ENCODE assay signal across 23 cellular contexts in the genomic region with DNA sequence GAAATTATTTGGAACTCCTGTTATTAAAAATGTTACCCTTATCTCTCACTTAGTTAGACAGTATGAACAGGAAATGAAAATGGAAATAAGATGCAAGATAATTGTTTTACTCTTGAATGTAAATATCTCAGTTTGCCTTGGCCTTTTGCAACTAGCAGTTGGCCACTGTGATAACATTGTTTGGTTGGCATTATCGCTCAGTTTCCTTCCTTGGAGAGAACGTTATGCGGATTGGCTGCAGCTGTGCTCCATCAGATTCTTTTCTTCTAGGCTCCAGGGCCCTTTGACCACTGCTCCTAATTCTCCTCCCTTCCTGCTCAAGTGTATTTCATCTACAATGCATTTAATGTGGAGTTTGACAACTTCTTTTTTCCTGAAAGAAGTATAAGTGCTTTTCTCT.
"Had no signal": no experiment of that assay in that cellular context is flagged by ENCODE, and none has a peak within 500 bp of the region (broad histone marks: within the 10 kb centered on the region; RNA-seq: fewer than 3 reads in every experiment).

No MANE protein-coding gene starts in this region.

- H3K27me3 Mint-ChIP-seq: activated CD4-positive, alpha-beta memory T cell treated with anti-CD3 and anti-CD28 coated beads for 36 hours; dendritic cell treated with granulocyte-macrophage colony-stimulating factor and Interleukin-4, amounts not matched to agents 40 ng/mL and 50 ng/mL, for 4 days; effector memory CD8-positive, alpha-beta T cell; natural killer cell treated with Interleukin-12 subunit alpha and Interleukin-12 subunit beta and Interleukin-15 and Interleukin-18, amount 100 ng/mL, for 72 hours had no signal

- H3K27me3 ChIP-seq: gastroesophageal sphincter, left lung, ovary, SJSA1, suprapubic skin had no signal

- H3K4me3 ChIP-seq: gastroesophageal sphincter, left lung, ovary, SJSA1, suprapubic skin had no signal

- FAIRE-seq: astrocyte, bronchial epithelial cell, TTC549 had no signal

- H3K36me3 Mint-ChIP-seq: activated CD4-positive, alpha-beta memory T cell treated with anti-CD3 and anti-CD28 coated beads for 36 hours; natural killer cell treated with Interleukin-12 subunit alpha and Interleukin-12 subunit beta and Interleukin-15 and Interleukin-18, amount 100 ng/mL, for 72 hours had no signal

- H3K9me3 Mint-ChIP-seq: activated CD4-positive, alpha-beta memory T cell treated with anti-CD3 and anti-CD28 coated beads for 36 hours; dendritic cell treated with granulocyte-macrophage colony-stimulating factor and Interleukin-4, amounts not matched to agents 40 ng/mL and 50 ng/mL, for 4 days; effector memory CD8-positive, alpha-beta T cell had no signal

- ATAC-seq: activated T-cell treated with anti-CD3 and anti-CD28 coated beads, Interleukin-2, amount 50 U/mL, for 4 hours; effector memory CD8-positive, alpha-beta T cell; gastroesophageal sphincter; left lung; natural killer cell treated with Interleukin-12 subunit alpha and Interleukin-12 subunit beta and Interleukin-15 and Interleukin-18, amount 100 ng/mL, for 72 hours; stimulated activated naive CD8-positive, alpha-beta T cell treated with anti-CD3 and anti-CD28 coated beads, Interleukin-15, Interleukin-2, amounts not matched to agents 100 U/mL and 50 U/mL, for 24 hours had no signal

- H3K9me3 ChIP-seq: gastroesophageal sphincter, left lung, ovary, SJSA1, suprapubic skin had no signal

- H3K27ac ChIP-seq: gastroesophageal sphincter, ovary, SJSA1, suprapubic skin had no signal

- DNase-seq: activated CD4-positive, alpha-beta memory T cell treated with anti-CD3 and anti-CD28 coated beads for 36 hours; activated CD4-positive, alpha-beta T cell treated with anti-CD3 and anti-CD28 coated beads for 1 hour; activated effector memory CD4-positive, alpha-beta T cell treated with Interleukin-2 at 50 U/mL for 16 hours; activated naive CD4-positive, alpha-beta T cell treated with anti-CD3 and anti-CD28 coated beads, Interleukin-2, amount 50 U/mL, for 16 hours; activated T-cell treated with anti-CD3 and anti-CD28 coated beads, Interleukin-2, amount 50 U/mL, for 4 hours; effector memory CD8-positive, alpha-beta T cell; erythroblast; islet precursor cell; left lung; mesenchymal stem cell; ovary; retina; stimulated activated naive CD8-positive, alpha-beta T cell treated with anti-CD3 and anti-CD28 coated beads, Interleukin-15, Interleukin-2, amounts not matched to agents 100 U/mL and 50 U/mL, for 24 hours; T-helper 2 cell; trophoblast cell had no signal

- H3K27ac Mint-ChIP-seq: activated CD4-positive, alpha-beta memory T cell treated with anti-CD3 and anti-CD28 coated beads for 36 hours; dendritic cell treated with granulocyte-macrophage colony-stimulating factor and Interleukin-4, amounts not matched to agents 40 ng/mL and 50 ng/mL, for 4 days; effector memory CD8-positive, alpha-beta T cell; natural killer cell treated with Interleukin-12 subunit alpha and Interleukin-12 subunit beta and Interleukin-15 and Interleukin-18, amount 100 ng/mL, for 72 hours had no signal

- H3K4me3 Mint-ChIP-seq: activated CD4-positive, alpha-beta memory T cell treated with anti-CD3 and anti-CD28 coated beads for 36 hours; activated T-cell treated with anti-CD3 and anti-CD28 coated beads, Interleukin-2, amount 50 U/mL, for 4 hours; dendritic cell treated with granulocyte-macrophage colony-stimulating factor and Interleukin-4, amounts not matched to agents 40 ng/mL and 50 ng/mL, for 4 days; effector memory CD8-positive, alpha-beta T cell; natural killer cell treated with Interleukin-12 subunit alpha and Interleukin-12 subunit beta and Interleukin-15 and Interleukin-18, amount 100 ng/mL, for 72 hours had no signal

- H3K36me3 ChIP-seq: gastroesophageal sphincter, left lung, ovary, SJSA1, suprapubic skin had no signal

- H3K4me1 ChIP-seq: gastroesophageal sphincter, left lung, SJSA1 had no signal
